1 cellular context compared by ENCODE assay signal in the genomic region with DNA sequence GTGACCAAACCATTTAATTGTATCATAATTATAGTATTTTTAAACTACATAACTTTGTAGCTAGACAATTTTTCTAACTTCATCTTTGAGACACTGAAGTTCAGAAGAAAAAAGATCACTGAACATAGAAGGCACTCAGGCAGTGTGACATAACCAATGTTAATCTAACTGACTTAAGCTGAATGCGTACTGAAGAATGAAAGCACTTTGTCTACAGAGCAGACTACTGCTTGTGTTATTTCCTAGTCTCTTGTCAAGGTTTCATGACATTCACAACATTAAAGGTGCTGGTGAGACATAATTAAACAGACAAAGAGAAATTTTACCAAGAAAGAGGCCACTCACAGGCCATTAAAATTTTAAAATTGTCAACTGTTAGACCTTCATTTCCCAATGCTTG.
TF ChIP-seq lines count a peak whose summit lies in the region.

No MANE protein-coding gene starts in this region.

TF ChIP-seq in K562, 482 proteins besides CTCF, POLR2A, EP300 and RAD21:
- TF ChIP-seq CBX5 (IDR thresholded peaks at IDR 0.05; ENCODE audit: borderline replicate concordance, low read depth) (no peak), NR2C2 (CRISPR knock-in tag; IDR thresholded peaks at IDR 0.05) (no peak), NR2C2 (tag; IDR thresholded peaks at IDR 0.05) (no peak), ZBTB8A (IDR thresholded peaks at IDR 0.05; ENCODE audit: partially characterized antibody) (no peak), TAF1 (IDR thresholded peaks at IDR 0.05; ENCODE audit: control insufficient read depth, extremely low read depth, insufficient read depth, low read length, severe bottlenecking) (no peak), ATF1 (CRISPR knock-in tag; IDR thresholded peaks at IDR 0.05) (no peak), ATF1 (tag; IDR thresholded peaks at IDR 0.05) (no peak), FOXM1 (IDR thresholded peaks at IDR 0.05; ENCODE audit: low read depth) (no peak), FOXM1 (CRISPR knock-in tag; IDR thresholded peaks at IDR 0.05; ENCODE audit: low read depth) (no peak), BRF1 (IDR thresholded peaks at IDR 0.05; ENCODE audit: borderline replicate concordance, extremely low read depth, insufficient read length) (no peak), AFF1 (IDR thresholded peaks at IDR 0.05; ENCODE audit: low read depth in 1 of 2, partially characterized antibody in 2 of 2) (no peak)
